ENCODE assay signal across 8 cellular contexts in genomic region chr17:75516619-75517276, GRCh38. TPM values are rescaled to one million over a fixed set of nuclear protein-coding genes. Genes with fewer than 3 reads are reported as not detected.
DNase-seq lines count a peak whose midpoint lies in the region; ATAC-seq, FAIRE-seq and TF ChIP-seq lines count a peak whose summit lies in the region.

No MANE protein-coding gene starts in this region.

- H3K36me3 ChIP-seq in right atrium auricular region, result peaks cover 25% of the 10 kb centered on the region
- H3K36me3 ChIP-seq in skeletal muscle satellite cell (ENCODE audit: insufficient read depth, low read length), result peaks cover 6% of the 10 kb centered on the region

- H3K27ac ChIP-seq in H9 (ENCODE audit: insufficient read length, low read depth, low read length) (no peak overlapping the region), right atrium auricular region (peak overlapping the region; percentile 42 to 75)

- H4K8ac ChIP-seq in H9 (replicated peaks; ENCODE audit: insufficient read length, low read depth, low read length), result no peak overlapping the region

- WGBS in H9 (ENCODE audit: extremely low coverage, insufficient read length, low lambda C conversion rate), result no CpG with 5 or more reads among the region's 64 CpGs

- no peak overlapping the region for H2AK5ac ChIP-seq in H9 (ENCODE audit: insufficient read length, low read length)

- no peak for ATAC-seq in HG02840 (IDR thresholded peaks at IDR 0.05; ENCODE audit: low FRiP score, unreplicated experiment)

- H3K4me3 ChIP-seq in NB4 (ENCODE audit: low read depth, low read length) (peak overlapping the region; percentile 59), right atrium auricular region (peak overlapping the region; percentile 95 to 99), skeletal muscle satellite cell (ENCODE audit: low read length) (peak overlapping the region; percentile 71)

- no peak overlapping the region for H2BK12ac ChIP-seq in H9 (ENCODE audit: insufficient read length, low read depth, low read length)

- H3K9me3 ChIP-seq in H9 (ENCODE audit: control insufficient read depth, low read depth, low read length), result no peaks in the 10 kb centered on the region
- H3K9me3 ChIP-seq in right atrium auricular region, result no peaks in the 10 kb centered on the region
- no peaks in the 10 kb centered on the region for H3K9me3 ChIP-seq in skeletal muscle satellite cell (replicated peaks; ENCODE audit: low read length)

- H4K20me1 ChIP-seq in H9 (ENCODE audit: control insufficient read depth, insufficient read depth, insufficient read length), result no peaks in the 10 kb centered on the region

- H2AFZ ChIP-seq in H9 (ENCODE audit: low read length), result no peak overlapping the region

- H3K23ac ChIP-seq in H9 (ENCODE audit: insufficient read length, low read depth, low read length), result no peak overlapping the region

- H3K9ac ChIP-seq in H9 (ENCODE audit: extremely low read depth, insufficient read length, low read length) (no peak overlapping the region), skeletal muscle satellite cell (ENCODE audit: low read depth, low read length) (peak overlapping the region; percentile 74)

- H3K56ac ChIP-seq in H9 (ENCODE audit: insufficient read length, low read depth, low read length), result no peak overlapping the region

- intact Hi-C loops in activated T-helper 2 cell treated with anti-CD3 and anti-CD28 coated beads, Interferon-gamma antibody, Interleukin-2, Interleukin-4, amounts not matched to agents 10 μg/mL and 5 μg/mL and 100 μg/mL, durations not matched to agents 14 hours and 24 hours and 36 hours (cut with micrococcal nuclease), result loop anchor here (1.0 to 10.0 kb wide), 6 partner anchors 9 to 244 kb away; partner anchors contain the start of genes LLGL2, MIF4GD, RECQL5 and SAP30BP

- H2BK15ac ChIP-seq in H9 (ENCODE audit: low read depth, low read length), result no peak overlapping the region

- H4K5ac ChIP-seq in H9 (ENCODE audit: insufficient read length, low read depth, low read length), result no peak overlapping the region

- DNase-seq in GM12892 (ENCODE audit: insufficient read length) (peak; percentile 60), H9 (no peak), NB4 (ENCODE audit: low read depth) (peak; percentile 60), right atrium auricular region (ENCODE audit: low spot score) (no peak)
- DNase-seq in activated T-helper 2 cell treated with anti-CD3 and anti-CD28 coated beads, Interferon-gamma antibody, Interleukin-2, Interleukin-4, amounts not matched to agents 10 μg/mL and 5 μg/mL and 100 μg/mL, durations not matched to agents 14 hours and 24 hours and 36 hours (ENCODE audit: low spot score), result peak; percentile 33
- no peak for DNase-seq in central memory CD4-positive, alpha-beta T cell

- no peaks in the 10 kb centered on the region for H3K27me3 ChIP-seq in H9 (ENCODE audit: insufficient read depth, low read length)
- H3K27me3 ChIP-seq in right atrium auricular region, result no peaks in the 10 kb centered on the region
- H3K27me3 ChIP-seq in skeletal muscle satellite cell (ENCODE audit: control insufficient read depth, insufficient read depth, low read length), result no peaks in the 10 kb centered on the region

- H3K4me3 Mint-ChIP-seq in H9, result peak overlapping the region; percentile 85 to 89
- H3K4me3 Mint-ChIP-seq in activated T-helper 2 cell treated with anti-CD3 and anti-CD28 coated beads, Interferon-gamma antibody, Interleukin-2, Interleukin-4, amounts not matched to agents 10 μg/mL and 5 μg/mL and 100 μg/mL, durations not matched to agents 14 hours and 24 hours and 36 hours (ENCODE audit: low read depth), result peak overlapping the region; percentile 89

- no peak overlapping the region for H3K18ac ChIP-seq in H9 (ENCODE audit: insufficient read length, low read depth, low read length)

- H4K91ac ChIP-seq in H9 (ENCODE audit: insufficient read length, low read depth, low read length), result no peak overlapping the region

- no peaks in the 10 kb centered on the region; the same call in 1 of the 2 replicates for H3K27me3 Mint-ChIP-seq in H9 (ENCODE audit: low read depth)
- peaks cover 5% of the 10 kb centered on the region for H3K27me3 Mint-ChIP-seq in activated T-helper 2 cell treated with anti-CD3 and anti-CD28 coated beads, Interferon-gamma antibody, Interleukin-2, Interleukin-4, amounts not matched to agents 10 μg/mL and 5 μg/mL and 100 μg/mL, durations not matched to agents 14 hours and 24 hours and 36 hours (ENCODE audit: low read depth)

- no peak overlapping the region for H3K4ac ChIP-seq in H9 (ENCODE audit: low read depth, low read length)

- H2BK120ac ChIP-seq in H9 (ENCODE audit: low read depth, low read length, poor library complexity, severe bottlenecking), result no peak overlapping the region

- peaks cover 17 to 26% of the 10 kb centered on the region in 2 experiments for H3K4me1 Mint-ChIP-seq in H9
- peaks cover 23% of the 10 kb centered on the region for H3K4me1 Mint-ChIP-seq in activated T-helper 2 cell treated with anti-CD3 and anti-CD28 coated beads, Interferon-gamma antibody, Interleukin-2, Interleukin-4, amounts not matched to agents 10 μg/mL and 5 μg/mL and 100 μg/mL, durations not matched to agents 14 hours and 24 hours and 36 hours (ENCODE audit: low read depth)

- TF ChIP-seq POLR2A in GM12892 (IDR thresholded peaks at IDR 0.05; ENCODE audit: low read depth, low read length), result no peak
- TF ChIP-seq POLR2A in NB4 (IDR thresholded peaks at IDR 0.05; ENCODE audit: extremely low read depth, insufficient read length), result no peak

- H3K4me1 ChIP-seq in H9 (ENCODE audit: insufficient read depth, low read length) (no peaks in the 10 kb centered on the region; the same call in 1 of the 2 replicates), right atrium auricular region (peaks cover 0 to 41% of the 10 kb centered on the region in 2 donors), skeletal muscle satellite cell (ENCODE audit: control insufficient read depth, insufficient read depth, low read length) (peaks cover 31% of the 10 kb centered on the region)

- no peaks in the 10 kb centered on the region for H3K9me3 Mint-ChIP-seq in H9
- no peaks in the 10 kb centered on the region for H3K9me3 Mint-ChIP-seq in activated T-helper 2 cell treated with anti-CD3 and anti-CD28 coated beads, Interferon-gamma antibody, Interleukin-2, Interleukin-4, amounts not matched to agents 10 μg/mL and 5 μg/mL and 100 μg/mL, durations not matched to agents 14 hours and 24 hours and 36 hours

- TF ChIP-seq CTCF in H9 (conservative IDR thresholded peaks at IDR 0.05), result no peak
- no peak for TF ChIP-seq CTCF in NB4 (IDR thresholded peaks at IDR 0.05; ENCODE audit: low read depth, low read length)
- no peak for TF ChIP-seq CTCF in right atrium auricular region (IDR thresholded peaks at IDR 0.05)

- H3K23me2 ChIP-seq in H9 (ENCODE audit: insufficient read length, low read depth, low read length, poor library complexity, severe bottlenecking), result peaks cover 8% of the 10 kb centered on the region

- no peaks in the 10 kb centered on the region; the same call in 1 of the 2 replicates for H3K79me2 ChIP-seq in H9 (ENCODE audit: insufficient read depth, low read length)

- H3T11ph ChIP-seq in H9 (ENCODE audit: low read length), result no peak overlapping the region

- H3K14ac ChIP-seq in H9 (ENCODE audit: insufficient read depth, low read length), result no peak overlapping the region

- H3K36me3 Mint-ChIP-seq in H9 (ENCODE audit: insufficient read depth in 1 of 3, low read depth in 3 of 3), result peaks cover 13 to 50% (median 44%) of the 10 kb centered on the region in 3 experiments; a peak in 6 of 7 replicates
- H3K36me3 Mint-ChIP-seq in activated T-helper 2 cell treated with anti-CD3 and anti-CD28 coated beads, Interferon-gamma antibody, Interleukin-2, Interleukin-4, amounts not matched to agents 10 μg/mL and 5 μg/mL and 100 μg/mL, durations not matched to agents 14 hours and 24 hours and 36 hours (ENCODE audit: low read depth), result peaks cover 35% of the 10 kb centered on the region

- peak overlapping the region; percentile 76 for H3K4me2 ChIP-seq in H9 (ENCODE audit: insufficient read depth, insufficient read length, low read length)
- peak overlapping the region; percentile 95 for H3K4me2 ChIP-seq in skeletal muscle satellite cell (ENCODE audit: low read length)

- H2BK20ac ChIP-seq in H9 (ENCODE audit: low read depth, low read length, poor library complexity, severe bottlenecking), result no peak overlapping the region

- H2BK5ac ChIP-seq in H9 (ENCODE audit: insufficient read length, low read length), result no peak overlapping the region

- FAIRE-seq in GM12892 (lab: Jason Lieb, UNC), result no peak

- no peaks in the 10 kb centered on the region for H3K79me1 ChIP-seq in H9 (ENCODE audit: insufficient read depth, low read depth, low read length, poor library complexity, severe bottlenecking)

- H3K27ac Mint-ChIP-seq in H9, result no peak overlapping the region
- no peak overlapping the region for H3K27ac Mint-ChIP-seq in activated T-helper 2 cell treated with anti-CD3 and anti-CD28 coated beads, Interferon-gamma antibody, Interleukin-2, Interleukin-4, amounts not matched to agents 10 μg/mL and 5 μg/mL and 100 μg/mL, durations not matched to agents 14 hours and 24 hours and 36 hours

RNA-seq across cellular contexts. Expression of gene TSEN54, which starts 0.4 kb away (rescaled TPM):
- polyA plus RNA-seq in GM12892 (2012; ENCODE audit: missing spikeins), result 24.2 TPM
- 44.5 and 45.5 TPM in 2 replicates for total RNA-seq in H9 (2021)
- 74.6 and 78.2 TPM in 2 replicates for total RNA-seq in activated T-helper 2 cell treated with anti-CD3 and anti-CD28 coated beads, Interferon-gamma antibody, Interleukin-2, Interleukin-4, amounts not matched to agents 10 μg/mL and 5 μg/mL and 100 μg/mL, durations not matched to agents 14 hours and 24 hours and 36 hours
- 10 to 100 TPM in 1 of 2 donors, 1 to 10 TPM in 1; 9.6 to 13.8 TPM for total RNA-seq in right atrium auricular region
- total RNA-seq in skeletal muscle satellite cell (2012; rRNA removed), result 8.1 and 9.1 TPM in 2 replicates

RNA-seq across cellular contexts. Expression of gene CASKIN2, which starts 1.4 kb away (rescaled TPM):
- polyA plus RNA-seq in GM12892 (2012; ENCODE audit: missing spikeins), result 0.23 TPM
- 35.2 and 37.0 TPM in 2 replicates for total RNA-seq in H9 (2021)
- total RNA-seq in activated T-helper 2 cell treated with anti-CD3 and anti-CD28 coated beads, Interferon-gamma antibody, Interleukin-2, Interleukin-4, amounts not matched to agents 10 μg/mL and 5 μg/mL and 100 μg/mL, durations not matched to agents 14 hours and 24 hours and 36 hours, result 2.2 and 2.3 TPM in 2 replicates
- total RNA-seq in right atrium auricular region, result 10 to 100 TPM; 18.3 to 28.7 TPM
- 4.6 and 6.1 TPM in 2 replicates for total RNA-seq in skeletal muscle satellite cell (2012; rRNA removed)

RNA-seq across cellular contexts. Expression of gene LLGL2, which starts 8.7 kb away (rescaled TPM):
- polyA plus RNA-seq in GM12892 (2012; ENCODE audit: missing spikeins), result 1.9 TPM
- total RNA-seq in H9 (2021) (85.9 and 90.4 TPM in 2 replicates), right atrium auricular region (1 to 10 TPM; 4.1 to 8.5 TPM)
- 12.1 and 13.5 TPM in 2 replicates for total RNA-seq in activated T-helper 2 cell treated with anti-CD3 and anti-CD28 coated beads, Interferon-gamma antibody, Interleukin-2, Interleukin-4, amounts not matched to agents 10 μg/mL and 5 μg/mL and 100 μg/mL, durations not matched to agents 14 hours and 24 hours and 36 hours
- not detected in 2 replicates for total RNA-seq in skeletal muscle satellite cell (2012; rRNA removed)

Comparison
In these comparisons a context has a peak if more than half of its experiments do, and no peak if none do; other contexts are left out.
1. DNase-seq: peak in GM12892 (single experiment), NB4 (single experiment) and activated T-helper 2 cell treated with anti-CD3 and anti-CD28 coated beads, Interferon-gamma antibody, Interleukin-2, Interleukin-4, amounts not matched to agents 10 μg/mL and 5 μg/mL and 100 μg/mL, durations not matched to agents 14 hours and 24 hours and 36 hours (single experiment); none in H9 (single experiment), right atrium auricular region (single experiment) and central memory CD4-positive, alpha-beta T cell (single experiment).
2. Peak in every context shown above with its lines, with median percentiles within 50 percentile points of each other: H3K4me3 ChIP-seq.